ENCODE assay signal across 9 cellular contexts in genomic region chr17:3602499-3602898, GRCh38. TPM values are rescaled to one million over a fixed set of nuclear protein-coding genes. Genes with fewer than 3 reads are reported as not detected.
DNase-seq lines count a peak whose midpoint lies in the region; ATAC-seq and TF ChIP-seq lines count a peak whose summit lies in the region.
"Had no signal": no experiment of that assay in that cellular context is flagged by ENCODE, and none has a peak within 500 bp of the region (broad histone marks: within the 10 kb centered on the region; RNA-seq: fewer than 3 reads in every experiment).

No MANE protein-coding gene starts in this region.

- intact Hi-C loops in right lobe of liver (cut with DNase I): no loop called here

- no peaks in the 10 kb centered on the region for H3K9me3 ChIP-seq in right lobe of liver
- H3K9me3 ChIP-seq: SJCRH30 had no signal

- in situ Hi-C loops in astrocyte of the spinal cord (cut with HindIII; ENCODE audit: low sequenced_read_pairs): no loop called here

- DNase-seq in GM10266 (ENCODE audit: extremely low spot score) (no peak), astrocyte of the spinal cord (ENCODE audit: low read depth, low spot score) (peak; percentile 22), right lobe of liver (peak in 1 of 3 donors; percentile 39), C1 segment of cervical spinal cord (lab: John Stamatoyannopoulos, UW) (no peak), GM03348 (ENCODE audit: low spot score) (no peak)

- TF ChIP-seq POLR2A in right lobe of liver (IDR thresholded peaks at IDR 0.05): no peak

- peak; percentile 41 for TF ChIP-seq CTCF in GM10266 (IDR thresholded peaks at IDR 0.05; ENCODE audit: control insufficient read depth, insufficient read depth, low read depth, missing control alignments)
- TF ChIP-seq CTCF in LNCAP (IDR thresholded peaks at IDR 0.05): peak; percentile 47; the same call in 1 of the 2 replicates
- TF ChIP-seq CTCF in astrocyte of the spinal cord (IDR thresholded peaks at IDR 0.05; ENCODE audit: low read depth, low read length): peak; percentile 43
- peak; percentile 28 to 42 (median 38) for TF ChIP-seq CTCF in right lobe of liver (IDR thresholded peaks at IDR 0.05)

- peak in 3 of 4 donors; percentile 45 to 52 (median 50) for ATAC-seq in right lobe of liver
- ATAC-seq in HG03469 (IDR thresholded peaks at IDR 0.05; ENCODE audit: unreplicated experiment): no peak
- no peak for ATAC-seq in HG02885 (IDR thresholded peaks at IDR 0.05; ENCODE audit: poor library complexity, unreplicated experiment)

- no peaks in the 10 kb centered on the region for H3K27me3 ChIP-seq in right lobe of liver
- H3K27me3 ChIP-seq: SJCRH30 had no signal

- peaks cover 0 to 11% (median 3%) of the 10 kb centered on the region in 4 donors for H3K36me3 ChIP-seq in right lobe of liver
- H3K36me3 ChIP-seq: SJCRH30 had no signal

- no peaks in the 10 kb centered on the region for H3K4me1 ChIP-seq in right lobe of liver
- H3K4me1 ChIP-seq: SJCRH30 had no signal

- H3K4me3 ChIP-seq in astrocyte of the spinal cord (ENCODE audit: low read depth, low read length) (no peak overlapping the region), right lobe of liver (no peak overlapping the region)
- H3K4me3 ChIP-seq: SJCRH30 had no signal

- 85% methylated on average over 15 of the region's 16 CpGs for WGBS in right lobe of liver (ENCODE audit: insufficient coverage, low coverage, low lambda C conversion rate, missing lambda C conversion rate)

- no peak overlapping the region for H3K27ac ChIP-seq in right lobe of liver
- H3K27ac ChIP-seq: SJCRH30 had no signal

RNA-seq across cellular contexts. Expression of gene TRPV1, which starts 6.7 kb away (rescaled TPM):
- total RNA-seq in right lobe of liver: 10 to 100 TPM in 1 of 6 experiments, 1 to 10 TPM in 5; 3.1 to 12.0 (median 6.4) TPM

RNA-seq across cellular contexts. Expression of gene SHPK, which starts 33.6 kb away (rescaled TPM):
- total RNA-seq in right lobe of liver: 10 to 100 TPM; 13.5 to 26.1 (median 22.8) TPM

RNA-seq across cellular contexts. Expression of gene CTNS, which starts 34.1 kb away (rescaled TPM):
- 10 to 100 TPM in 2 of 6 experiments, 1 to 10 TPM in 4; 6.7 to 30.3 (median 9.4) TPM for total RNA-seq in right lobe of liver

RNA-seq across cellular contexts. Expression of gene TRPV3, which starts 44.9 kb away (rescaled TPM):
- total RNA-seq in right lobe of liver: 1 to 10 TPM in 1 of 6 experiments, under 1 TPM in 4, not detected in 1; 0.12 to 2.1 (median 0.37) TPM

Comparison
In these comparisons a context has a peak if more than half of its experiments do, and no peak if none do; other contexts are left out.
1. ATAC-seq: peak in right lobe of liver (3 of 4); none in HG03469 (single experiment) and HG02885 (single experiment).
2. Peak in every context shown above with its lines, with median percentiles within 50 percentile points of each other: CTCF ChIP-seq.